In the genomic region with DNA sequence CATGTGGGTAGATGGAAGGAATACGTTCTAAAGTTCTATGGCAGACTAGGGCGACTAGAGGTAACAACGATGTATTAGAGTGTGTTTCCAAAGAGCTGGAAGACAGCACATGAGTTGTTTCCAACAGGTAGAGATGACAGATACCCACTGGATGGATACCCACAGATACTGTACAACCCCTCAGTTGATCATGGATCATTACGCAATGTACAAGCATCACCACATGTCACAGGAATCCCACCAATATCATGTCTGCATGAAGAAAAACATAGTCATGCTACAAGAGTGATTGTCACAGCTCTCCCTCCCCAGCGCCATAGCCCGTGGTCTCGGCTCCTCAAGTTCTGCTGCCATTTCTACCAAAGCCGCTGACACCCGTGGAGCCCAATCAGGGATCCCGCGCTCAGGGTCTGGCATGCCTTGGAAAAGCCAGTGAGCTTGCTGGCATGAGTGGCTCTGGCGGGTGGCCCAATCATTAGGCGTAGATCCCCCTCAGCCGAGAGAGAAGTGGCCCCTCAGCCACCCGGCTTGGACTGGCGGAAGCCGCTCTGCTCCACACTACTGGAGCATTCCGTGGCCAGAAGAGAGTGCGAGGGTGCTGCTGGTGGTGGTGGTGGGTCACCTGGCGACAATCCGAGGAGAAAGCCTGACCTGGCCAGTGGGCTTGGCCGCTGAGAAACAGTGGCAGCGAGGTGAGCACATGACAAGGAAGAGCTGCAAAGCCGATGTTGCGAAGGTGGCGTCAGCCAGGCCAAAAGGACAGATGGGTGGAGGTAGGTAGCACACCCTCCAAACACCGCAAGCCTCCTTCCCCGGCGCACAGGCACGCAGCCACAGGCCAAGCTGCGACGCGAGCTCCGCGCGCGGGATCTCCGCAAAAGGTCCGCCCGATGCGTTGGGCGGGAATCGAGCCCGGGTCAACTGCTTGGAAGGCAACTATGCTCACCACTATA, we compare ENCODE assay signal across 8 cellular contexts.
DNase-seq lines count a peak whose midpoint lies in the region; ATAC-seq and TF ChIP-seq lines count a peak whose summit lies in the region.

No MANE protein-coding gene starts in this region.

- intact Hi-C loops in body of pancreas (cut with DNase I) = no loop called here

- H3K27ac ChIP-seq in body of pancreas (no peak overlapping the region), mesodermal cell (ENCODE audit: low read depth, low read length, severe bottlenecking) (no peak overlapping the region), urinary bladder (ENCODE audit: low read depth) (no peak overlapping the region)

- no peak for ATAC-seq in body of pancreas

- DNase-seq in Caki2 (ENCODE audit: low read depth) (peak; percentile 65), MG63 (peak; percentile 71), body of pancreas (peak; percentile 19 to 33 (median 26)), NCI-H1694 treated with DMSO at 0.1 percent for 48 hours (lab: John Stamatoyannopoulos, UW) (no peak), NCI-H2196 (lab: John Stamatoyannopoulos, UW; ENCODE audit: unreplicated experiment) (no peak), NCI-H146 (lab: John Stamatoyannopoulos, UW) (no peak)

- H3K36me3 ChIP-seq in MG63 = no peaks in the 10 kb centered on the region
- H3K36me3 ChIP-seq in body of pancreas (replicated peaks in 1 of 2; ENCODE audit: insufficient read depth in 1 of 2, low read depth in 2 of 2) = no peaks in the 10 kb centered on the region
- no peaks in the 10 kb centered on the region for H3K36me3 ChIP-seq in mesodermal cell (ENCODE audit: control insufficient read depth, insufficient read depth, low read length)
- no peaks in the 10 kb centered on the region for H3K36me3 ChIP-seq in urinary bladder (ENCODE audit: insufficient read depth)

- H3K4me3 ChIP-seq in MG63 (peak overlapping the region; percentile 36), body of pancreas (no peak overlapping the region), mesodermal cell (ENCODE audit: extremely low read depth, insufficient read depth, low read length, poor library complexity, severe bottlenecking) (peak overlapping the region; percentile 52), urinary bladder (ENCODE audit: low read depth, low read length) (peak overlapping the region; percentile 44)

- H3K9me3 ChIP-seq in MG63 (no peaks in the 10 kb centered on the region), body of pancreas (no peaks in the 10 kb centered on the region), mesodermal cell (ENCODE audit: control insufficient read depth, low read length) (no peaks in the 10 kb centered on the region)

- no peak for TF ChIP-seq CTCF in body of pancreas (IDR thresholded peaks at IDR 0.05)

- in situ Hi-C loops in Caki2 (cut with HindIII; ENCODE audit: low pct_unique_long_range_greater_than_20kb, low sequenced_read_pairs) = no loop called here

- 22 to 45% methylated on average over 24 to 44 of the region's 44 CpGs for WGBS in body of pancreas, 2 donors
- 24 to 43% methylated on average over 26 to 36 of the region's 44 CpGs for WGBS in mesodermal cell (ENCODE audit: insufficient coverage in 2 of 2), 2 experiments
- WGBS in urinary bladder = 19% methylated on average over 44 of the region's 44 CpGs

- no peak for TF ChIP-seq POLR2A in body of pancreas (IDR thresholded peaks at IDR 0.05)

- H3K27me3 ChIP-seq in MG63 = no peaks in the 10 kb centered on the region
- no peaks in the 10 kb centered on the region for H3K27me3 ChIP-seq in body of pancreas

- H3K4me1 ChIP-seq in body of pancreas = peaks cover 8% of the 10 kb centered on the region
- no peaks in the 10 kb centered on the region for H3K4me1 ChIP-seq in mesodermal cell (ENCODE audit: control insufficient read depth, insufficient read depth, low read length, poor library complexity, severe bottlenecking)
- peaks cover 2% of the 10 kb centered on the region for H3K4me1 ChIP-seq in urinary bladder (ENCODE audit: insufficient read depth)

Comparison
In these comparisons a context has a peak if more than half of its experiments do, and no peak if none do; other contexts are left out.
1. DNase-seq: peak in Caki2 (single experiment), MG63 (single experiment) and body of pancreas (4 of 4); none in NCI-H1694 treated with DMSO at 0.1 percent for 48 hours (single experiment), NCI-H2196 (single experiment) and NCI-H146 (single experiment).
2. H3K4me3 ChIP-seq: peak in MG63 (single experiment), mesodermal cell (single experiment) and urinary bladder (single experiment); none in body of pancreas (0 of 2).